In the genomic region with DNA sequence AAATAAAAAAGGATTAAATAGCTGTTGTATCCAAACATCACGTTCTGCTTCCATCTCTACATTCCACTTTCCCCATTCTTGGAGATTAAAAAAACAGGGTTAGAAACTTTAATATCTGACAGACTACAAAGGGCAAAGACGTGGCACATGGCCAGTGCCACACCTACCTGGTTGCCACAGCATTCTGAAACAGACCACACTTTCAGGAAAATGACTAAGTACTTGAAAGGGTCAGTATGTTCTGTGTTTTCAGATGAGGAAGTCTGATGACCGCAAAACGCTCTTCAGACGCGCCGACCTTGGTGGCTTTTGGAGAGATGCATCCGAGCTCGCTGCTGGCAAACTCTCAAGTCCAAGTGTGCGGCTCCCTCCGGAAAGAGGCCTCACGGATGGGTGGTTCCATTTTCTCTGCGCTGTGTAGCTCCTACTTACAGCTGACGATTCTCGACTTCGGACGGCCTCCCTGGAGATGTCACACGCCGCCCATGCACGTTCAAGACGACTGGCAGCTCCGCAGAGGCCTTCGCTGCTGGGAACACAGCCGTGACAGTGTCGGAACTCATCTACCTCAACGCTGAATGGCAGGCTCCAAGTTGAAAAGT, we compare ENCODE assay signal across 10 cellular contexts. TPM values are rescaled to one million over a fixed set of nuclear protein-coding genes. Genes with fewer than 3 reads are reported as not detected.
DNase-seq lines count a peak whose midpoint lies in the region; ATAC-seq and TF ChIP-seq lines count a peak whose summit lies in the region.
"Had no signal": no experiment of that assay in that cellular context is flagged by ENCODE, and none has a peak within 500 bp of the region (broad histone marks: within the 10 kb centered on the region; RNA-seq: fewer than 3 reads in every experiment).

No MANE protein-coding gene starts in this region.

- H3K27me3 Mint-ChIP-seq in CD4-positive, alpha-beta memory T cell, result no peaks in the 10 kb centered on the region
- no peaks in the 10 kb centered on the region for H3K27me3 Mint-ChIP-seq in progenitor cell of endocrine pancreas

- H2AFZ ChIP-seq in MM.1S (ENCODE audit: low read length), result no peak overlapping the region
- H2AFZ ChIP-seq in mammary epithelial cell (ENCODE audit: low read depth, low read length), result no peak overlapping the region

- H3K9me2 ChIP-seq in MM.1S (replicated peaks; ENCODE audit: insufficient read depth, low read length), result no peaks in the 10 kb centered on the region

- TF ChIP-seq CTCF in MM.1S (IDR thresholded peaks at IDR 0.05; ENCODE audit: low read length), result no peak
- no peak for TF ChIP-seq CTCF in mammary epithelial cell (conservative IDR thresholded peaks at IDR 0.05 in 1 of 2, IDR thresholded peaks at IDR 0.05 in 1 of 2; ENCODE audit: extremely low read depth in 1 of 2, insufficient read depth in 1 of 2, low read depth in 1 of 2, low read length in 2 of 2)
- no peak for TF ChIP-seq CTCF in progenitor cell of endocrine pancreas (IDR thresholded peaks at IDR 0.05; ENCODE audit: unreplicated experiment)

- H3K9me3 ChIP-seq in CD4-positive, alpha-beta memory T cell (ENCODE audit: control insufficient read depth in 1 of 2, low read length in 2 of 2), result no peaks in the 10 kb centered on the region
- H3K9me3 ChIP-seq in MM.1S (replicated peaks; ENCODE audit: insufficient read depth, low read length) (no peaks in the 10 kb centered on the region), mammary epithelial cell (replicated peaks; ENCODE audit: insufficient read depth, low read length) (no peaks in the 10 kb centered on the region), muscle layer of duodenum (ENCODE audit: control insufficient read depth in 1 of 2, low read length in 2 of 2) (no peaks in the 10 kb centered on the region)
- H3K9me3 ChIP-seq: vagina had no signal

- CTCF ChIA-PET in CD4-positive, alpha-beta memory T cell (lab: Charles Lee; ENCODE audit: partially characterized antibody), result interaction anchor here (1.0 kb wide), 1 partner anchor 13 kb away, joined by 6 read pairs; no protein-coding TSS in a partner anchor
- CTCF ChIA-PET in mammary epithelial cell (lab: Charles Lee; ENCODE audit: low non-redundant PET), result interaction anchor here (0.6 kb wide), 1 partner anchor 224 kb away, joined by 3 read pairs; no protein-coding TSS in a partner anchor

- DNase-seq in CD4-positive, alpha-beta memory T cell, result peak in 4 of 5 donors; percentile 11 to 50 (median 19)
- DNase-seq in MM.1S, result peak; percentile 84
- peak; percentile 26 for DNase-seq in mammary epithelial cell
- no peak for DNase-seq in germinal center (ENCODE audit: low spot score)
- no peak for DNase-seq in NCI-H2107 (lab: John Stamatoyannopoulos, UW)
- no peak for DNase-seq in progenitor cell of endocrine pancreas (ENCODE audit: low spot score, unreplicated experiment)

- 96% methylated on average over 13 of the region's 26 CpGs for WGBS in mammary epithelial cell (ENCODE audit: low coverage, missing lambda C conversion rate)

- H3K4me3 Mint-ChIP-seq in CD4-positive, alpha-beta memory T cell, result peak overlapping the region in 1 of 8 donors; percentile 42
- H3K4me3 Mint-ChIP-seq in progenitor cell of endocrine pancreas (ENCODE audit: low read depth), result no peak overlapping the region
- H3K4me3 Mint-ChIP-seq: neural crest cell had no signal

- BruUV-seq in mammary epithelial cell (replicated peaks; lab: Mats Ljungman, UMichigan), result no TSS peak

- peaks cover 16% of the 10 kb centered on the region for H3F3A ChIP-seq in MM.1S (ENCODE audit: insufficient read depth, low read length)

- H3K4me1 Mint-ChIP-seq in CD4-positive, alpha-beta memory T cell, result peaks cover 0 to 3% (median 0%) of the 10 kb centered on the region in 4 donors
- H3K4me1 Mint-ChIP-seq in progenitor cell of endocrine pancreas (ENCODE audit: low read depth), result no peaks in the 10 kb centered on the region
- H3K4me1 Mint-ChIP-seq: neural crest cell had no signal

- H3K27ac Mint-ChIP-seq in CD4-positive, alpha-beta memory T cell, result peak overlapping the region in 3 of 7 donors; percentile 7 to 60 (median 43)
- H3K27ac Mint-ChIP-seq in progenitor cell of endocrine pancreas, result no peak overlapping the region

- no peaks in the 10 kb centered on the region for H3K9me3 Mint-ChIP-seq in CD4-positive, alpha-beta memory T cell
- no peaks in the 10 kb centered on the region for H3K9me3 Mint-ChIP-seq in progenitor cell of endocrine pancreas (ENCODE audit: low read depth)
- H3K9me3 Mint-ChIP-seq: neural crest cell had no signal

- POLR2A ChIA-PET in CD4-positive, alpha-beta memory T cell (lab: Charles Lee; ENCODE audit: partially characterized antibody), result interaction anchor here (1.0 to 1.4 kb wide), 3 partner anchors 11 to 24 kb away, joined by 3 to 4 read pairs (median 3); a partner anchor contains a TSS

- no peak overlapping the region for H3K4me3 ChIP-seq in CD4-positive, alpha-beta memory T cell (ENCODE audit: low read length in 2 of 2)
- H3K4me3 ChIP-seq in MM.1S (ENCODE audit: low read length), result peak overlapping the region; percentile 27; the same call in 1 of the 2 replicates
- no peak overlapping the region for H3K4me3 ChIP-seq in mammary epithelial cell (replicated peaks in 1 of 3; ENCODE audit: insufficient read depth in 1 of 3, low read depth in 2 of 3, low read length in 3 of 3)
- no peak overlapping the region for H3K4me3 ChIP-seq in muscle layer of duodenum (ENCODE audit: low read depth in 1 of 2, low read length in 2 of 2)
- H3K4me3 ChIP-seq: vagina had no signal

- no peaks in the 10 kb centered on the region for H3K27me3 ChIP-seq in CD4-positive, alpha-beta memory T cell (ENCODE audit: insufficient read depth, low read length)
- H3K27me3 ChIP-seq in MM.1S (replicated peaks; ENCODE audit: insufficient read depth, low read length) (no peaks in the 10 kb centered on the region), mammary epithelial cell (ENCODE audit: insufficient read depth, low read length) (no peaks in the 10 kb centered on the region), muscle layer of duodenum (ENCODE audit: low read depth, low read length) (no peaks in the 10 kb centered on the region)
- H3K27me3 ChIP-seq: vagina had no signal

- dilution Hi-C loops in mammary epithelial cell (cut with HindIII; ENCODE audit: low sequenced_read_pairs), result no loop called here

- peaks cover 35% of the 10 kb centered on the region for H3K36me3 ChIP-seq in CD4-positive, alpha-beta memory T cell (ENCODE audit: insufficient read depth, low read length)
- H3K36me3 ChIP-seq in MM.1S (replicated peaks; ENCODE audit: insufficient read depth, low read length), result no peaks in the 10 kb centered on the region
- peaks cover 24% of the 10 kb centered on the region for H3K36me3 ChIP-seq in mammary epithelial cell (ENCODE audit: insufficient read depth, low read length)
- H3K36me3 ChIP-seq in muscle layer of duodenum (ENCODE audit: control insufficient read depth in 1 of 2, insufficient read depth in 2 of 2, low read length in 2 of 2), result peaks cover 41 to 79% of the 10 kb centered on the region in 2 donors

- in situ Hi-C loops in mammary epithelial cell (cut with MboI; ENCODE audit: low sequenced_read_pairs in 2 of 2), result loop anchor here in 1 of 2 donors (25.0 kb wide), 1 partner anchor 230 kb away; no protein-coding TSS in a partner anchor

- ATAC-seq in GM21390 (IDR thresholded peaks at IDR 0.05; ENCODE audit: unreplicated experiment), result no peak

- H4K20me1 ChIP-seq in MM.1S (ENCODE audit: insufficient read depth, low read length), result no peaks in the 10 kb centered on the region
- no peaks in the 10 kb centered on the region for H4K20me1 ChIP-seq in mammary epithelial cell (ENCODE audit: insufficient read depth, low read length)

- H3K9ac ChIP-seq in MM.1S (ENCODE audit: low read length) (peak overlapping the region; percentile 33; the same call in 1 of the 2 replicates), mammary epithelial cell (ENCODE audit: insufficient read depth, low read length) (no peak overlapping the region)

- intact Hi-C loops in CD4-positive, alpha-beta memory T cell (cut with micrococcal nuclease), result no loop called here
- intact Hi-C loops in mammary epithelial cell (cut with micrococcal nuclease), result no loop called here

- no peaks in the 10 kb centered on the region for H3K79me2 ChIP-seq in MM.1S (ENCODE audit: low read length)
- H3K79me2 ChIP-seq in mammary epithelial cell (ENCODE audit: insufficient read depth, low read length), result no peaks in the 10 kb centered on the region

- H3K36me3 Mint-ChIP-seq in CD4-positive, alpha-beta memory T cell, result peaks cover 9 to 70% of the 10 kb centered on the region in 2 donors
- H3K36me3 Mint-ChIP-seq in progenitor cell of endocrine pancreas (ENCODE audit: insufficient read depth), result peaks cover 29% of the 10 kb centered on the region

- no peak overlapping the region for H3K27ac ChIP-seq in CD4-positive, alpha-beta memory T cell (ENCODE audit: low read depth, low read length)
- H3K27ac ChIP-seq in MM.1S (ENCODE audit: low read length) (peak overlapping the region; percentile 67; the same call in 1 of the 2 replicates), mammary epithelial cell (ENCODE audit: insufficient read depth, low read depth, low read length) (no peak overlapping the region), muscle layer of duodenum (ENCODE audit: low read length) (peak overlapping the region; percentile 10)
- H3K27ac ChIP-seq: vagina had no signal

- H3K4me2 ChIP-seq in MM.1S (ENCODE audit: low read depth, low read length) (peak overlapping the region; percentile 52), mammary epithelial cell (ENCODE audit: insufficient read depth, low read depth, low read length) (no peak overlapping the region)

- H3K4me1 ChIP-seq in CD4-positive, alpha-beta memory T cell (ENCODE audit: insufficient read depth, low read length), result no peaks in the 10 kb centered on the region
- H3K4me1 ChIP-seq in MM.1S (ENCODE audit: low read length), result peaks cover 8% of the 10 kb centered on the region
- no peaks in the 10 kb centered on the region for H3K4me1 ChIP-seq in mammary epithelial cell (ENCODE audit: insufficient read depth, low read length)
- H3K4me1 ChIP-seq in muscle layer of duodenum (ENCODE audit: control insufficient read depth in 1 of 2, insufficient read depth in 2 of 2, low read length in 2 of 2), result no peaks in the 10 kb centered on the region
- H3K4me1 ChIP-seq: vagina had no signal

RNA-seq across cellular contexts. Expression of a gene that starts 15.5 kb away (rescaled TPM):
- 10 to 100 TPM; 67.2 to 72.1 TPM for total RNA-seq in CD4-positive, alpha-beta memory T cell
- polyA plus RNA-seq in CD4-positive, alpha-beta memory T cell, result 100 to 1,000 TPM; 133 to 172 TPM
- total RNA-seq in mammary epithelial cell (100 to 1,000 TPM in 1 of 2 donors, 10 to 100 TPM in 1; 78.5 to 104 TPM), progenitor cell of endocrine pancreas (44.1 and 46.2 TPM in 2 replicates)
- polyA plus RNA-seq in mammary epithelial cell, result 17.9 TPM
- polyA minus RNA-seq in mammary epithelial cell, result 48.4 TPM

RNA-seq across cellular contexts. Expression of a gene that starts 24.0 kb away (rescaled TPM):
- 10 to 100 TPM; 44.2 to 44.6 TPM for total RNA-seq in CD4-positive, alpha-beta memory T cell
- 10 to 100 TPM; 22.9 to 24.8 TPM for polyA plus RNA-seq in CD4-positive, alpha-beta memory T cell
- total RNA-seq in mammary epithelial cell (10 to 100 TPM; 31.2 to 36.1 TPM), progenitor cell of endocrine pancreas (21.6 and 23.5 TPM in 2 replicates)
- polyA plus RNA-seq in mammary epithelial cell, result 14.5 TPM
- 25.3 TPM for polyA minus RNA-seq in mammary epithelial cell

Comparison
In these comparisons a context has a peak if more than half of its experiments do, and no peak if none do; other contexts are left out.
1. DNase-seq: peak in CD4-positive, alpha-beta memory T cell (4 of 5), MM.1S (single experiment) and mammary epithelial cell (single experiment); none in germinal center (single experiment), NCI-H2107 (single experiment) and progenitor cell of endocrine pancreas (single experiment).
2. H3K27ac ChIP-seq: peak in MM.1S (single experiment) and muscle layer of duodenum (single experiment); none in CD4-positive, alpha-beta memory T cell (single experiment) and mammary epithelial cell (single experiment).